17 cellular contexts compared by ENCODE assay signal in the genomic region with DNA sequence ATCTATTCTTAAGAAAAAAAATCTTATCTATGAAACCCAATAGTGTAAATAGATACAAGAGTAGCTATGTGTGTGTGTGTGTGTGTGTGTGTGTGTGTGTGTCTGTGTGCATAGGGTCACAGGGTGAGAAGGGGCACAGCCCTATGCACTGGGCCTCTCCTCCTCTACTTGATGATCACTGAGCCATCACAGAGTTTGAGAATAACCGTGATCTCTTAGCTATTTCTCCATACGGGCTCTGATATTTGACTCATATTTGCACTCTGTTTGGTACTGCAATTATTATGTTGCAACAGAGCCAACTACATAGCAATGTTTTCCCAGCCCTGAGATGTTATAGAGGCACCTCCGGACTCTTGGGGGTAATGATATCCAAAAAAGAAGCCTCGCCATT. TPM values are rescaled to one million over a fixed set of nuclear protein-coding genes. Genes with fewer than 3 reads are reported as not detected.
A peak's percentile ranks its signal among the peaks of the same experiment; 100 is the strongest.
DNase-seq lines count a peak whose midpoint lies in the region; ATAC-seq and TF ChIP-seq lines count a peak whose summit lies in the region.
"Had no signal": no experiment of that assay in that cellular context is flagged by ENCODE, and none has a peak within 500 bp of the region (broad histone marks: within the 10 kb centered on the region; RNA-seq: fewer than 3 reads in every experiment).

No MANE protein-coding gene starts in this region.

- no peak overlapping the region for H2AFZ ChIP-seq in trophoblast cell (ENCODE audit: insufficient read depth, low read length, poor library complexity)

- no peaks in the 10 kb centered on the region for H3K79me2 ChIP-seq in trophoblast cell (ENCODE audit: control insufficient read depth, insufficient read depth, low read length, poor library complexity)

- no peak overlapping the region for H3K4me3 Mint-ChIP-seq in progenitor cell of endocrine pancreas (ENCODE audit: low read depth)
- H3K4me3 Mint-ChIP-seq: activated CD4-positive, alpha-beta T cell treated with anti-CD3 and anti-CD28 coated beads for 36 hours had no signal

- no peak overlapping the region for H2BK120ac ChIP-seq in trophoblast cell (ENCODE audit: insufficient read depth, low read length, poor library complexity)

- no peaks in the 10 kb centered on the region for H3K27me3 ChIP-seq in trophoblast cell (ENCODE audit: insufficient read depth, low read length)
- H3K27me3 ChIP-seq: SJCRH30 had no signal

- H3K27ac Mint-ChIP-seq in progenitor cell of endocrine pancreas = no peak overlapping the region
- H3K27ac Mint-ChIP-seq: activated CD4-positive, alpha-beta T cell treated with anti-CD3 and anti-CD28 coated beads for 36 hours had no signal

- no peaks in the 10 kb centered on the region for H3K27me3 Mint-ChIP-seq in progenitor cell of endocrine pancreas
- H3K27me3 Mint-ChIP-seq: activated CD4-positive, alpha-beta T cell treated with anti-CD3 and anti-CD28 coated beads for 36 hours had no signal

- DNase-seq in AG20443 (ENCODE audit: low spot score) (peak; percentile 18), OCI-M1 (lab: John Stamatoyannopoulos, UW) (peak; percentile 79), fibroblast of gingiva (ENCODE audit: low read depth) (peak; percentile 69), trophoblast cell (peak; percentile 16 to 81), SKM-1 treated with dmso at 0.1 percent for 144 hours (lab: John Stamatoyannopoulos, UW; ENCODE audit: unreplicated experiment) (no peak), progenitor cell of endocrine pancreas (ENCODE audit: low spot score, unreplicated experiment) (no peak)
- DNase-seq in activated CD4-positive, alpha-beta T cell treated with anti-CD3 and anti-CD28 coated beads for 48 hours = no peak
- DNase-seq: activated CD4-positive, alpha-beta T cell treated with anti-CD3 and anti-CD28 coated beads for 36 hours; activated CD8-positive, alpha-beta memory T cell treated with anti-CD3 and anti-CD28 coated beads, Interleukin-2, amount 50 U/mL, for 48 hours; cortex of kidney; GOT3; NCI-H2029; NCI-H510A treated with DMSO at 0.1 percent for 48 hours; SJCRH30 had no signal

- H4K8ac ChIP-seq in trophoblast cell (ENCODE audit: low read depth, low read length) = no peak overlapping the region

- no peaks in the 10 kb centered on the region for H3K9me3 Mint-ChIP-seq in progenitor cell of endocrine pancreas (ENCODE audit: low read depth)

- no peak overlapping the region for H3K18ac ChIP-seq in trophoblast cell (ENCODE audit: low read length)

- H3K4me1 ChIP-seq in trophoblast cell (ENCODE audit: control insufficient read depth in 1 of 2, insufficient read depth in 2 of 2, low read length in 2 of 2) = no peaks in the 10 kb centered on the region

- H2BK5ac ChIP-seq in trophoblast cell (ENCODE audit: low read depth, low read length, poor library complexity) = no peak overlapping the region

- H4K91ac ChIP-seq in trophoblast cell (ENCODE audit: low read depth, low read length) = no peak overlapping the region

- H4K12ac ChIP-seq in trophoblast cell (ENCODE audit: low read depth, low read length) = no peak overlapping the region

- no peak for TF ChIP-seq CTCF in progenitor cell of endocrine pancreas (IDR thresholded peaks at IDR 0.05; ENCODE audit: unreplicated experiment)

- no peak overlapping the region for H3K4me3 ChIP-seq in trophoblast cell (ENCODE audit: low read depth, low read length)
- H3K4me3 ChIP-seq: GM12878, SJCRH30, skin epidermis had no signal

- no peaks in the 10 kb centered on the region for H3K9me3 ChIP-seq in trophoblast cell (ENCODE audit: insufficient read depth, low read depth, low read length)
- H3K9me3 ChIP-seq: SJCRH30 had no signal

- ATAC-seq in GM19324 (IDR thresholded peaks at IDR 0.05; ENCODE audit: low FRiP score, unreplicated experiment) = no peak
- ATAC-seq: activated CD4-positive, alpha-beta T cell treated with anti-CD3 and anti-CD28 coated beads for 36 hours; GM12878 had no signal

- H3K36me3 ChIP-seq in trophoblast cell (ENCODE audit: control insufficient read depth in 1 of 2, insufficient read depth in 2 of 2, low read length in 2 of 2) = no peaks in the 10 kb centered on the region
- H3K36me3 ChIP-seq: SJCRH30 had no signal

- H3K4ac ChIP-seq in trophoblast cell (ENCODE audit: low read depth, low read length) = no peak overlapping the region

- no peak overlapping the region for H3K23ac ChIP-seq in trophoblast cell (ENCODE audit: low read length)

- WGBS in trophoblast cell (ENCODE audit: extremely low coverage, insufficient coverage, insufficient read length) = no CpG with 5 or more reads among the region's 4 CpGs

- H3K4me1 Mint-ChIP-seq in progenitor cell of endocrine pancreas (ENCODE audit: low read depth) = peaks cover 25% of the 10 kb centered on the region
- H3K4me1 Mint-ChIP-seq: activated CD4-positive, alpha-beta T cell treated with anti-CD3 and anti-CD28 coated beads for 36 hours had no signal

- H3K9ac ChIP-seq in trophoblast cell (ENCODE audit: low read length) = no peak overlapping the region

- no peaks in the 10 kb centered on the region for H3K36me3 Mint-ChIP-seq in progenitor cell of endocrine pancreas (ENCODE audit: insufficient read depth)

- H3K4me2 ChIP-seq in trophoblast cell (ENCODE audit: low read length) = no peak overlapping the region

- no peak overlapping the region for H2BK12ac ChIP-seq in trophoblast cell (ENCODE audit: low read length)

- no peak overlapping the region for H3K27ac ChIP-seq in trophoblast cell (ENCODE audit: low read depth, low read length)
- H3K27ac ChIP-seq: SJCRH30, skin epidermis had no signal

- no peak overlapping the region for H3K14ac ChIP-seq in trophoblast cell (ENCODE audit: low read length)

- H3K79me1 ChIP-seq in trophoblast cell (ENCODE audit: low read length) = peaks cover 2% of the 10 kb centered on the region

- H2AK5ac ChIP-seq in trophoblast cell (ENCODE audit: low read length) = no peak overlapping the region

RNA-seq across cellular contexts. Expression of a gene that starts 28.8 kb away (rescaled TPM):
- polyA plus RNA-seq in trophoblast cell (2013) = 313 and 338 TPM in 2 replicates
- total RNA-seq in progenitor cell of endocrine pancreas = 14.6 and 15.8 TPM in 2 replicates

RNA-seq across cellular contexts. Expression of a gene that starts 51.8 kb away (rescaled TPM):
- 97.0 and 99.4 TPM in 2 replicates for polyA plus RNA-seq in trophoblast cell (2013)
- total RNA-seq in progenitor cell of endocrine pancreas = 38.2 and 38.6 TPM in 2 replicates

Comparison
In these comparisons a context has a peak if more than half of its experiments do, and no peak if none do; other contexts are left out.
1. DNase-seq: peak in AG20443 (single experiment), OCI-M1 (single experiment), fibroblast of gingiva (single experiment) and trophoblast cell (2 of 2); none in SKM-1 treated with dmso at 0.1 percent for 144 hours (single experiment), activated CD4-positive, alpha-beta T cell treated with anti-CD3 and anti-CD28 coated beads for 48 hours (single experiment) and progenitor cell of endocrine pancreas (single experiment).